In the genomic region with DNA sequence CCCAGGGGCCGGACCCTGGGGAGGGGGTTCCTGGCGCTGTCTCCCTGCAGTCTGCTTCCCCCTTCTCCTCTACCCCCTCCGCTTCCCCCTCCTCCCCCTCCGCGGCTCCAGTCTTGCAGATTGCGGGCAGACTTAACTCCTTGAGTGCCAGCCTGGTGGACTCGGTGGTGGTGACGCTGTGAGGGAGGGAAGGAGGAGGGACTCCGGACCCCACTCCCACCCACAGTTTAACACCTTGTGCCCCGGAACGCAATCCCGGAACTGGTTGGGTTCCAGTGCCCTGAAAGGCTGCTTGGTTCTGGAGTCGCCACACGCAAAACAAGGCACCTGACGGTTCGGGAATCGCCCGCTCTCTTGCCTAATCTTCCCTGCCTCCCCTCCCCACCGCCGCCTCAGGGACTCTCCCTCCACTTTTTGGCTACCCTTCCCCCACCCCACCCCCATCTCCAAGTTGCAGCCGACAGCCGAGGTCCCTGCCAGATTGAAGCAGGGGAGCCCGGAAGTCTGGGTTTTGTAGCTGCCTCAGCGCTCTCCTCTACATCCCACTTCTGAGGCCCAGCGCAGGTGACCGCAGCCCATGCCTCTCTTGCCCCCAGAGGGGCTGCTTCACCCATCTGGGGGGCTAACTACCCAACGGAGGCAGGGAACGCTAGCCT, we compare ENCODE assay signal across 8 cellular contexts. TPM values are rescaled to one million over a fixed set of nuclear protein-coding genes. Genes with fewer than 3 reads are reported as not detected.
DNase-seq lines count a peak whose midpoint lies in the region; ATAC-seq and TF ChIP-seq lines count a peak whose summit lies in the region.

No MANE protein-coding gene starts in this region.

- H3K9me3 ChIP-seq in testis, result no peaks in the 10 kb centered on the region

- DNase-seq in COLO668 (lab: John Stamatoyannopoulos, UW; ENCODE audit: unreplicated experiment) (peak; percentile 74), KBM-7 (peak; percentile 91), RWPE1 (ENCODE audit: low spot score) (peak; percentile 88), fibroblast of villous mesenchyme (ENCODE audit: low read depth) (peak; percentile 88), testis (peak; percentile 89)
- DNase-seq in activated effector memory CD4-positive, alpha-beta T cell treated with Interleukin-2 at 50 U/mL for 16 hours, result peak; percentile 74
- DNase-seq in natural killer cell treated with Interleukin-12 subunit alpha and Interleukin-12 subunit beta and Interleukin-15 and Interleukin-18, amount 100 ng/mL, for 72 hours (ENCODE audit: low spot score), result no peak

- no peaks in the 10 kb centered on the region for H3K36me3 ChIP-seq in testis (ENCODE audit: low read depth, missing control alignments)

- H3K4me3 Mint-ChIP-seq in natural killer cell treated with Interleukin-12 subunit alpha and Interleukin-12 subunit beta and Interleukin-15 and Interleukin-18, amount 100 ng/mL, for 72 hours, result peak overlapping the region; percentile 77

- CTCF ChIA-PET in RWPE1 (lab: Yijun Ruan, JAX), result interaction anchor here (0.5 to 2.3 kb wide), 13 partner anchors 11 to 242 kb away, joined by 3 to 10 read pairs (median 5); partner anchors contain the start of genes CXCR5 and UPK2

- ATAC-seq in natural killer cell treated with Interleukin-12 subunit alpha and Interleukin-12 subunit beta and Interleukin-15 and Interleukin-18, amount 100 ng/mL, for 72 hours, result peak; percentile 21 to 52
- ATAC-seq in GM18519 (IDR thresholded peaks at IDR 0.05; ENCODE audit: low FRiP score, unreplicated experiment), result no peak

- peaks cover 38% of the 10 kb centered on the region in 2 donors for H3K4me1 Mint-ChIP-seq in natural killer cell treated with Interleukin-12 subunit alpha and Interleukin-12 subunit beta and Interleukin-15 and Interleukin-18, amount 100 ng/mL, for 72 hours (ENCODE audit: low read depth in 2 of 2)

- POLR2A ChIA-PET in RWPE1 (lab: Yijun Ruan, JAX; ENCODE audit: low non-redundant PET), result interaction anchor here (0.6 to 0.8 kb wide), 4 partner anchors 16 to 28 kb away, joined by 3 to 11 read pairs (median 5); no protein-coding TSS in a partner anchor

- H3K4me1 ChIP-seq in testis, result peaks cover 17% of the 10 kb centered on the region

- intact Hi-C loops in testis (cut with DNase I; ENCODE audit: low total_unique reads), result no loop called here

- TF ChIP-seq CTCF in RWPE1 (conservative IDR thresholded peaks at IDR 0.05; ENCODE audit: low read depth) (no peak), fibroblast of villous mesenchyme (IDR thresholded peaks at IDR 0.05; ENCODE audit: insufficient read depth, low read depth, low read length) (no peak), testis (IDR thresholded peaks at IDR 0.05) (no peak)

- H3K27ac Mint-ChIP-seq in natural killer cell treated with Interleukin-12 subunit alpha and Interleukin-12 subunit beta and Interleukin-15 and Interleukin-18, amount 100 ng/mL, for 72 hours, result peak overlapping the region; percentile 67 to 89

- H3K4me3 ChIP-seq in fibroblast of villous mesenchyme (ENCODE audit: low read depth, low read length) (peak overlapping the region; percentile 77), testis (peak overlapping the region; percentile 80 to 81)

- in situ Hi-C loops in KBM-7 (cut with MboI; ENCODE audit: low pct_unique_long_range_greater_than_20kb, low sequenced_read_pairs), result no loop called here

- no peaks in the 10 kb centered on the region for H3K9me3 Mint-ChIP-seq in natural killer cell treated with Interleukin-12 subunit alpha and Interleukin-12 subunit beta and Interleukin-15 and Interleukin-18, amount 100 ng/mL, for 72 hours

- peak overlapping the region; percentile 100 for H3K27ac ChIP-seq in RWPE1
- peak overlapping the region; percentile 94 to 99 for H3K27ac ChIP-seq in testis

- TF ChIP-seq POLR2A in testis (IDR thresholded peaks at IDR 0.05), result no peak

- H3K27me3 ChIP-seq in testis, result no peaks in the 10 kb centered on the region

- no peaks in the 10 kb centered on the region for H3K27me3 Mint-ChIP-seq in natural killer cell treated with Interleukin-12 subunit alpha and Interleukin-12 subunit beta and Interleukin-15 and Interleukin-18, amount 100 ng/mL, for 72 hours

- H3K36me3 Mint-ChIP-seq in natural killer cell treated with Interleukin-12 subunit alpha and Interleukin-12 subunit beta and Interleukin-15 and Interleukin-18, amount 100 ng/mL, for 72 hours, result no peaks in the 10 kb centered on the region

- WGBS in testis, 2 donors, result 0 to 1% methylated on average over 21 to 26 of the region's 28 CpGs

RNA-seq across cellular contexts. Expression of gene BCL9L, which starts 3.9 kb away (rescaled TPM):
- total RNA-seq in fibroblast of villous mesenchyme, result 28.9 and 29.0 TPM in 2 replicates
- total RNA-seq in natural killer cell treated with Interleukin-12 subunit alpha and Interleukin-12 subunit beta and Interleukin-15 and Interleukin-18, amount 100 ng/mL, for 72 hours, result 10 to 100 TPM; 33.5 to 62.2 TPM
- 10 to 100 TPM; 37.0 to 38.9 TPM for total RNA-seq in testis
- polyA plus RNA-seq in testis (ENCODE audit: insufficient read depth, low read depth, low replicate concordance), result 30.7 TPM

RNA-seq across cellular contexts. Expression of gene UPK2, which starts 26.5 kb away (rescaled TPM):
- not detected in 2 replicates for total RNA-seq in fibroblast of villous mesenchyme
- 1 to 10 TPM in 1 of 2 donors, under 1 TPM in 1; 0.64 to 1.1 TPM for total RNA-seq in natural killer cell treated with Interleukin-12 subunit alpha and Interleukin-12 subunit beta and Interleukin-15 and Interleukin-18, amount 100 ng/mL, for 72 hours
- under 1 TPM in 1 of 2 donors, not detected in 1; 0.68 TPM for total RNA-seq in testis
- 0.50 TPM for polyA plus RNA-seq in testis (ENCODE audit: insufficient read depth, low read depth, low replicate concordance)

RNA-seq across cellular contexts. Expression of gene FOXR1, which starts 41.9 kb away (rescaled TPM):
- total RNA-seq in fibroblast of villous mesenchyme, result not detected in 2 replicates
- not detected for total RNA-seq in natural killer cell treated with Interleukin-12 subunit alpha and Interleukin-12 subunit beta and Interleukin-15 and Interleukin-18, amount 100 ng/mL, for 72 hours
- 1 to 10 TPM; 5.0 to 8.9 TPM for total RNA-seq in testis
- polyA plus RNA-seq in testis (ENCODE audit: insufficient read depth, low read depth, low replicate concordance), result 7.3 TPM

RNA-seq across cellular contexts. Expression of gene CXCR5, which starts 45.9 kb away (rescaled TPM):
- total RNA-seq in fibroblast of villous mesenchyme (not detected in 2 replicates), testis (under 1 TPM in 1 of 2 donors, not detected in 1; 0.06 TPM)
- 1 to 10 TPM; 3.1 to 6.3 TPM for total RNA-seq in natural killer cell treated with Interleukin-12 subunit alpha and Interleukin-12 subunit beta and Interleukin-15 and Interleukin-18, amount 100 ng/mL, for 72 hours
- polyA plus RNA-seq in testis (ENCODE audit: insufficient read depth, low read depth, low replicate concordance), result 0.22 TPM
